Comparison of ENCODE assay signal across 1 cellular context in the genomic region with DNA sequence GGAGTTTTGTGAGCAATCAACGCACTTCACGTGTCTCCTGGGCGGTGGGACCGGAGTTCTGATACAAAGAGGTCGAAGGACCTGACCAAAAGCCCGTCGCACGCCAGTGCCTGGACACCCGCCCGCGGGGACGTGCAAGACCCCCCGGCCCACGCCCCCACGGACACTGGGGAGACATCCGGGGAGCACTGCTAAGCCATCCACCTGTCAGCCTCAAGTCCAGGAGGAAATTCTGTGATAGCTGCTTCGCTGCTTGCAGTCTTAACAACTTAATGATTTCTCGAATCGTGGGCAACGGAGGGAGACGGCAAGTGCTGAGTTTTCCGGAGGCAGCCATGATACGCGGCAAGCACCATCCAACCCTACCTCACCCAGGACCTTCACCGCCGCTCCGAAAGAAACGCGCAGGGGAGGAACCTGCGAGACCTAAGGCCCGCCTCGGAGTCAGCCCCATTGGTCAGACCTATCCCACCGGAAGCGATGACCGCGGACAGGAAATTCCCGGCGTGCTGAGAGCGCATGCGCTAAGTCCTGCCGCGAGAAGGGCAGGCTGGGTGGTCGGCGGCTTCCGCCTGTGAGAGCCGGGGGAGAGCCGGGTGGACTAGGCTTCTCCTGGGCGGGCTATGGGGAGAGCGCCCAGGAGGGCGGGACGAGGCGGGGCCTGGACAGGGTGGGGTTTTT.
A peak's percentile ranks its signal among the peaks of the same experiment; 100 is the strongest.
TF ChIP-seq lines count a peak whose summit lies in the region.

A gene (minus strand): TSS at position 393 of the 681 bp plus-strand sequence. CDS start 56 bp downstream, at position 337.

TF ChIP-seq in HepG2, 621 proteins besides CTCF, POLR2A, EP300 and RAD21 (continued from another document and continues in another):
- TF ChIP-seq, protein P1, sequence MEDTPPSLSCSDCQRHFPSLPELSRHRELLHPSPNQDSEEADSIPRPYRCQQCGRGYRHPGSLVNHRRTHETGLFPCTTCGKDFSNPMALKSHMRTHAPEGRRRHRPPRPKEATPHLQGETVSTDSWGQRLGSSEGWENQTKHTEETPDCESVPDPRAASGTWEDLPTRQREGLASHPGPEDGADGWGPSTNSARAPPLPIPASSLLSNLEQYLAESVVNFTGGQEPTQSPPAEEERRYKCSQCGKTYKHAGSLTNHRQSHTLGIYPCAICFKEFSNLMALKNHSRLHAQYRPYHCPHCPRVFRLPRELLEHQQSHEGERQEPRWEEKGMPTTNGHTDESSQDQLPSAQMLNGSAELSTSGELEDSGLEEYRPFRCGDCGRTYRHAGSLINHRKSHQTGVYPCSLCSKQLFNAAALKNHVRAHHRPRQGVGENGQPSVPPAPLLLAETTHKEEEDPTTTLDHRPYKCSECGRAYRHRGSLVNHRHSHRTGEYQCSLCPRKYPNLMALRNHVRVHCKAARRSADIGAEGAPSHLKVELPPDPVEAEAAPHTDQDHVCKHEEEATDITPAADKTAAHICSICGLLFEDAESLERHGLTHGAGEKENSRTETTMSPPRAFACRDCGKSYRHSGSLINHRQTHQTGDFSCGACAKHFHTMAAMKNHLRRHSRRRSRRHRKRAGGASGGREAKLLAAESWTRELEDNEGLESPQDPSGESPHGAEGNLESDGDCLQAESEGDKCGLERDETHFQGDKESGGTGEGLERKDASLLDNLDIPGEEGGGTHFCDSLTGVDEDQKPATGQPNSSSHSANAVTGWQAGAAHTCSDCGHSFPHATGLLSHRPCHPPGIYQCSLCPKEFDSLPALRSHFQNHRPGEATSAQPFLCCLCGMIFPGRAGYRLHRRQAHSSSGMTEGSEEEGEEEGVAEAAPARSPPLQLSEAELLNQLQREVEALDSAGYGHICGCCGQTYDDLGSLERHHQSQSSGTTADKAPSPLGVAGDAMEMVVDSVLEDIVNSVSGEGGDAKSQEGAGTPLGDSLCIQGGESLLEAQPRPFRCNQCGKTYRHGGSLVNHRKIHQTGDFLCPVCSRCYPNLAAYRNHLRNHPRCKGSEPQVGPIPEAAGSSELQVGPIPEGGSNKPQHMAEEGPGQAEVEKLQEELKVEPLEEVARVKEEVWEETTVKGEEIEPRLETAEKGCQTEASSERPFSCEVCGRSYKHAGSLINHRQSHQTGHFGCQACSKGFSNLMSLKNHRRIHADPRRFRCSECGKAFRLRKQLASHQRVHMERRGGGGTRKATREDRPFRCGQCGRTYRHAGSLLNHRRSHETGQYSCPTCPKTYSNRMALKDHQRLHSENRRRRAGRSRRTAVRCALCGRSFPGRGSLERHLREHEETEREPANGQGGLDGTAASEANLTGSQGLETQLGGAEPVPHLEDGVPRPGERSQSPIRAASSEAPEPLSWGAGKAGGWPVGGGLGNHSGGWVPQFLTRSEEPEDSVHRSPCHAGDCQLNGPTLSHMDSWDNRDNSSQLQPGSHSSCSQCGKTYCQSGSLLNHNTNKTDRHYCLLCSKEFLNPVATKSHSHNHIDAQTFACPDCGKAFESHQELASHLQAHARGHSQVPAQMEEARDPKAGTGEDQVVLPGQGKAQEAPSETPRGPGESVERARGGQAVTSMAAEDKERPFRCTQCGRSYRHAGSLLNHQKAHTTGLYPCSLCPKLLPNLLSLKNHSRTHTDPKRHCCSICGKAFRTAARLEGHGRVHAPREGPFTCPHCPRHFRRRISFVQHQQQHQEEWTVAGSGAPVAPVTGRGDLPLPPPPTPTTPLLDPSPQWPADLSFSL (CRISPR knock-in tag; IDR thresholded peaks at IDR 0.05): peak; percentile 82
- no peak for TF ChIP-seq ZNF138 (CRISPR knock-in tag; IDR thresholded peaks at IDR 0.05; ENCODE audit: low read depth)
- TF ChIP-seq, protein P2, sequence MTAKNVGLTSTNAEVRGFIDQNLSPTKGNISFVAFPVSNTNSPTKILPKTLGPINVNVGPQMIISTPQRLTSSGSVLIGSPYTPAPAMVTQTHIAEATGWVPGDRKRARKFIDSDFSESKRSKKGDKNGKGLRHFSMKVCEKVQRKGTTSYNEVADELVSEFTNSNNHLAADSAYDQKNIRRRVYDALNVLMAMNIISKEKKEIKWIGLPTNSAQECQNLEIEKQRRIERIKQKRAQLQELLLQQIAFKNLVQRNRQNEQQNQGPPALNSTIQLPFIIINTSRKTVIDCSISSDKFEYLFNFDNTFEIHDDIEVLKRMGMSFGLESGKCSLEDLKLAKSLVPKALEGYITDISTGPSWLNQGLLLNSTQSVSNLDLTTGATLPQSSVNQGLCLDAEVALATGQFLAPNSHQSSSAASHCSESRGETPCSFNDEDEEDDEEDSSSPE (CRISPR knock-in tag; IDR thresholded peaks at IDR 0.05): 0 out of 2 replicates have a peak, but pooled peaks have one; percentile 79
- TF ChIP-seq, protein P3, sequence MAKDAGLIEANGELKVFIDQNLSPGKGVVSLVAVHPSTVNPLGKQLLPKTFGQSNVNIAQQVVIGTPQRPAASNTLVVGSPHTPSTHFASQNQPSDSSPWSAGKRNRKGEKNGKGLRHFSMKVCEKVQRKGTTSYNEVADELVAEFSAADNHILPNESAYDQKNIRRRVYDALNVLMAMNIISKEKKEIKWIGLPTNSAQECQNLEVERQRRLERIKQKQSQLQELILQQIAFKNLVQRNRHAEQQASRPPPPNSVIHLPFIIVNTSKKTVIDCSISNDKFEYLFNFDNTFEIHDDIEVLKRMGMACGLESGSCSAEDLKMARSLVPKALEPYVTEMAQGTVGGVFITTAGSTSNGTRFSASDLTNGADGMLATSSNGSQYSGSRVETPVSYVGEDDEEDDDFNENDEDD (CRISPR knock-in tag; IDR thresholded peaks at IDR 0.05; ENCODE audit: borderline replicate concordance): no peak
- TF ChIP-seq HNRNPUL1 (IDR thresholded peaks at IDR 0.05; ENCODE audit: low read depth, low read length): no peak
- TF ChIP-seq, protein P4, sequence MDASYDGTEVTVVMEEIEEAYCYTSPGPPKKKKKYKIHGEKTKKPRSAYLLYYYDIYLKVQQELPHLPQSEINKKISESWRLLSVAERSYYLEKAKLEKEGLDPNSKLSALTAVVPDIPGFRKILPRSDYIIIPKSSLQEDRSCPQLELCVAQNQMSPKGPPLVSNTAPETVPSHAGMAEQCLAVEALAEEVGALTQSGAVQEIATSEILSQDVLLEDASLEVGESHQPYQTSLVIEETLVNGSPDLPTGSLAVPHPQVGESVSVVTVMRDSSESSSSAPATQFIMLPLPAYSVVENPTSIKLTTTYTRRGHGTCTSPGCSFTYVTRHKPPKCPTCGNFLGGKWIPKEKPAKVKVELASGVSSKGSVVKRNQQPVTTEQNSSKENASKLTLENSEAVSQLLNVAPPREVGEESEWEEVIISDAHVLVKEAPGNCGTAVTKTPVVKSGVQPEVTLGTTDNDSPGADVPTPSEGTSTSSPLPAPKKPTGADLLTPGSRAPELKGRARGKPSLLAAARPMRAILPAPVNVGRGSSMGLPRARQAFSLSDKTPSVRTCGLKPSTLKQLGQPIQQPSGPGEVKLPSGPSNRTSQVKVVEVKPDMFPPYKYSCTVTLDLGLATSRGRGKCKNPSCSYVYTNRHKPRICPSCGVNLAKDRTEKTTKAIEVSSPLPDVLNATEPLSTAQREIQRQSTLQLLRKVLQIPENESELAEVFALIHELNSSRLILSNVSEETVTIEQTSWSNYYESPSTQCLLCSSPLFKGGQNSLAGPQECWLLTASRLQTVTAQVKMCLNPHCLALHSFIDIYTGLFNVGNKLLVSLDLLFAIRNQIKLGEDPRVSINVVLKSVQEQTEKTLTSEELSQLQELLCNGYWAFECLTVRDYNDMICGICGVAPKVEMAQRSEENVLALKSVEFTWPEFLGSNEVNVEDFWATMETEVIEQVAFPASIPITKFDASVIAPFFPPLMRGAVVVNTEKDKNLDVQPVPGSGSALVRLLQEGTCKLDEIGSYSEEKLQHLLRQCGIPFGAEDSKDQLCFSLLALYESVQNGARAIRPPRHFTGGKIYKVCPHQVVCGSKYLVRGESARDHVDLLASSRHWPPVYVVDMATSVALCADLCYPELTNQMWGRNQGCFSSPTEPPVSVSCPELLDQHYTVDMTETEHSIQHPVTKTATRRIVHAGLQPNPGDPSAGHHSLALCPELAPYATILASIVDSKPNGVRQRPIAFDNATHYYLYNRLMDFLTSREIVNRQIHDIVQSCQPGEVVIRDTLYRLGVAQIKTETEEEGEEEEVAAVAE (CRISPR knock-in tag; IDR thresholded peaks at IDR 0.05; ENCODE audit: borderline replicate concordance): no peak; the same call in none of the 2 replicates
- peak; percentile 26; the same call in 1 of the 2 replicates for TF ChIP-seq ZNF724P (CRISPR knock-in tag; IDR thresholded peaks at IDR 0.05; ENCODE audit: borderline replicate concordance)
- no peak; the same call in 1 of the 2 replicates for TF ChIP-seq SOX13 (IDR thresholded peaks at IDR 0.05)
- no peak for TF ChIP-seq SOX13 (CRISPR knock-in tag; conservative IDR thresholded peaks at IDR 0.05 in 1 of 2, IDR thresholded peaks at IDR 0.05 in 1 of 2)
- TF ChIP-seq, protein P5, sequence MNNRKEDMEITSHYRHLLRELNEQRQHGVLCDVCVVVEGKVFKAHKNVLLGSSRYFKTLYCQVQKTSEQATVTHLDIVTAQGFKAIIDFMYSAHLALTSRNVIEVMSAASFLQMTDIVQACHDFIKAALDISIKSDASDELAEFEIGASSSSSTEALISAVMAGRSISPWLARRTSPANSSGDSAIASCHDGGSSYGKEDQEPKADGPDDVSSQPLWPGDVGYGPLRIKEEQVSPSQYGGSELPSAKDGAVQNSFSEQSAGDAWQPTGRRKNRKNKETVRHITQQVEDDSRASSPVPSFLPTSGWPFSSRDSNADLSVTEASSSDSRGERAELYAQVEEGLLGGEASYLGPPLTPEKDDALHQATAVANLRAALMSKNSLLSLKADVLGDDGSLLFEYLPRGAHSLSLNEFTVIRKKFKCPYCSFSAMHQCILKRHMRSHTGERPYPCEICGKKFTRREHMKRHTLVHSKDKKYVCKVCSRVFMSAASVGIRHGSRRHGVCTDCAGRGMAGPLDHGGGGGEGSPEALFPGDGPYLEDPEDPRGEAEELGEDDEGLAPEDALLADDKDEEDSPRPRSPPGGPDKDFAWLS (CRISPR knock-in tag; IDR thresholded peaks at IDR 0.05; ENCODE audit: borderline replicate concordance): peak; percentile 92; the same call in 1 of the 2 replicates
- TF ChIP-seq, protein P6, sequence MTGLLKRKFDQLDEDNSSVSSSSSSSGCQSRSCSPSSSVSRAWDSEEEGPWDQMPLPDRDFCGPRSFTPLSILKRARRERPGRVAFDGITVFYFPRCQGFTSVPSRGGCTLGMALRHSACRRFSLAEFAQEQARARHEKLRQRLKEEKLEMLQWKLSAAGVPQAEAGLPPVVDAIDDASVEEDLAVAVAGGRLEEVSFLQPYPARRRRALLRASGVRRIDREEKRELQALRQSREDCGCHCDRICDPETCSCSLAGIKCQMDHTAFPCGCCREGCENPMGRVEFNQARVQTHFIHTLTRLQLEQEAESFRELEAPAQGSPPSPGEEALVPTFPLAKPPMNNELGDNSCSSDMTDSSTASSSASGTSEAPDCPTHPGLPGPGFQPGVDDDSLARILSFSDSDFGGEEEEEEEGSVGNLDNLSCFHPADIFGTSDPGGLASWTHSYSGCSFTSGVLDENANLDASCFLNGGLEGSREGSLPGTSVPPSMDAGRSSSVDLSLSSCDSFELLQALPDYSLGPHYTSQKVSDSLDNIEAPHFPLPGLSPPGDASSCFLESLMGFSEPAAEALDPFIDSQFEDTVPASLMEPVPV (CRISPR knock-in tag; IDR thresholded peaks at IDR 0.05): no peak; the same call in 1 of the 2 replicates
- TF ChIP-seq ZNF883 (CRISPR knock-in tag; IDR thresholded peaks at IDR 0.05; ENCODE audit: not compliant biosample characterization): no peak
- no peak for TF ChIP-seq ZNF30 (CRISPR knock-in tag; IDR thresholded peaks at IDR 0.05)
- peak; percentile 59; the same call in 1 of the 2 replicates for TF ChIP-seq TSC22D2 (CRISPR knock-in tag; IDR thresholded peaks at IDR 0.05; ENCODE audit: borderline replicate concordance)
- TF ChIP-seq ZNF572 (CRISPR knock-in tag; IDR thresholded peaks at IDR 0.05): no peak
- TF ChIP-seq ZNF615 (CRISPR knock-in tag; IDR thresholded peaks at IDR 0.05; ENCODE audit: borderline replicate concordance): no peak
- peak; percentile 27 for TF ChIP-seq TBX2 (CRISPR knock-in tag; IDR thresholded peaks at IDR 0.05; ENCODE audit: borderline replicate concordance)
- TF ChIP-seq ZNF790 (CRISPR knock-in tag; IDR thresholded peaks at IDR 0.05; ENCODE audit: borderline replicate concordance): peak; percentile 37; the same call in 1 of the 2 replicates
- TF ChIP-seq ZNF260 (CRISPR knock-in tag; IDR thresholded peaks at IDR 0.05; ENCODE audit: borderline replicate concordance, low read depth): no peak
- TF ChIP-seq NFE2L1 (CRISPR knock-in tag; IDR thresholded peaks at IDR 0.05; ENCODE audit: borderline replicate concordance): no peak
- TF ChIP-seq GZF1 (CRISPR knock-in tag; IDR thresholded peaks at IDR 0.05): peak; percentile 71
- TF ChIP-seq, protein P7, sequence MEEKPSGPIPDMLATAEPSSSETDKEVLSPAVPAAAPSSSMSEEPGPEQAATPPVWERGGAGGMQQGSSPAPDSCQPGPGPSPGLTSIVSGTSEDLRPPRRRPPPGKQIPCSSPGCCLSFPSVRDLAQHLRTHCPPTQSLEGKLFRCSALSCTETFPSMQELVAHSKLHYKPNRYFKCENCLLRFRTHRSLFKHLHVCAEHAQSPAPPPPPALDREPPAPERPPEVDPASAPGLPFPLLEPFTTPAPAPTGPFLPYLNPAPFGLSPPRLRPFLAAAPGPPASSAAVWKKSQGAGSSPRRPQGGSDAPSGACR (CRISPR knock-in tag; IDR thresholded peaks at IDR 0.05): no peak
- TF ChIP-seq ELF1 (CRISPR knock-in tag; IDR thresholded peaks at IDR 0.05): peak; percentile 95
- TF ChIP-seq, protein P8, sequence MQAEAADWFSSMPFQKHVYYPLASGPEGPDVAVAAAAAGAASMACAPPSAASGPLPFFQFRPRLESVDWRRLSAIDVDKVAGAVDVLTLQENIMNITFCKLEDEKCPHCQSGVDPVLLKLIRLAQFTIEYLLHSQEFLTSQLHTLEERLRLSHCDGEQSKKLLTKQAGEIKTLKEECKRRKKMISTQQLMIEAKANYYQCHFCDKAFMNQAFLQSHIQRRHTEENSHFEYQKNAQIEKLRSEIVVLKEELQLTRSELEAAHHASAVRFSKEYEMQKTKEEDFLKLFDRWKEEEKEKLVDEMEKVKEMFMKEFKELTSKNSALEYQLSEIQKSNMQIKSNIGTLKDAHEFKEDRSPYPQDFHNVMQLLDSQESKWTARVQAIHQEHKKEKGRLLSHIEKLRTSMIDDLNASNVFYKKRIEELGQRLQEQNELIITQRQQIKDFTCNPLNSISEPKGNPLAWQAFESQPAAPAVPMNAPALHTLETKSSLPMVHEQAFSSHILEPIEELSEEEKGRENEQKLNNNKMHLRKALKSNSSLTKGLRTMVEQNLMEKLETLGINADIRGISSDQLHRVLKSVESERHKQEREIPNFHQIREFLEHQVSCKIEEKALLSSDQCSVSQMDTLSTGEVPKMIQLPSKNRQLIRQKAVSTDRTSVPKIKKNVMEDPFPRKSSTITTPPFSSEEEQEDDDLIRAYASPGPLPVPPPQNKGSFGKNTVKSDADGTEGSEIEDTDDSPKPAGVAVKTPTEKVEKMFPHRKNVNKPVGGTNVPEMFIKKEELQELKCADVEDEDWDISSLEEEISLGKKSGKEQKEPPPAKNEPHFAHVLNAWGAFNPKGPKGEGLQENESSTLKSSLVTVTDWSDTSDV (CRISPR knock-in tag; IDR thresholded peaks at IDR 0.05): no peak
- TF ChIP-seq ZNF121 (CRISPR knock-in tag; IDR thresholded peaks at IDR 0.05): no peak
- peak; percentile 63; the same call in 1 of the 2 replicates for TF ChIP-seq RNF2 (conservative IDR thresholded peaks at IDR 0.05; ENCODE audit: low read depth)
- TF ChIP-seq ZSCAN20 (CRISPR knock-in tag; IDR thresholded peaks at IDR 0.05; ENCODE audit: borderline replicate concordance): peak; percentile 32; the same call in 1 of the 2 replicates
- TF ChIP-seq ATF1 (CRISPR knock-in tag; IDR thresholded peaks at IDR 0.05): no peak
- no peak for TF ChIP-seq EHMT2 (IDR thresholded peaks at IDR 0.05; ENCODE audit: borderline replicate concordance, low read depth, low read length)
